1 cellular context compared by ENCODE assay signal in the genomic region with DNA sequence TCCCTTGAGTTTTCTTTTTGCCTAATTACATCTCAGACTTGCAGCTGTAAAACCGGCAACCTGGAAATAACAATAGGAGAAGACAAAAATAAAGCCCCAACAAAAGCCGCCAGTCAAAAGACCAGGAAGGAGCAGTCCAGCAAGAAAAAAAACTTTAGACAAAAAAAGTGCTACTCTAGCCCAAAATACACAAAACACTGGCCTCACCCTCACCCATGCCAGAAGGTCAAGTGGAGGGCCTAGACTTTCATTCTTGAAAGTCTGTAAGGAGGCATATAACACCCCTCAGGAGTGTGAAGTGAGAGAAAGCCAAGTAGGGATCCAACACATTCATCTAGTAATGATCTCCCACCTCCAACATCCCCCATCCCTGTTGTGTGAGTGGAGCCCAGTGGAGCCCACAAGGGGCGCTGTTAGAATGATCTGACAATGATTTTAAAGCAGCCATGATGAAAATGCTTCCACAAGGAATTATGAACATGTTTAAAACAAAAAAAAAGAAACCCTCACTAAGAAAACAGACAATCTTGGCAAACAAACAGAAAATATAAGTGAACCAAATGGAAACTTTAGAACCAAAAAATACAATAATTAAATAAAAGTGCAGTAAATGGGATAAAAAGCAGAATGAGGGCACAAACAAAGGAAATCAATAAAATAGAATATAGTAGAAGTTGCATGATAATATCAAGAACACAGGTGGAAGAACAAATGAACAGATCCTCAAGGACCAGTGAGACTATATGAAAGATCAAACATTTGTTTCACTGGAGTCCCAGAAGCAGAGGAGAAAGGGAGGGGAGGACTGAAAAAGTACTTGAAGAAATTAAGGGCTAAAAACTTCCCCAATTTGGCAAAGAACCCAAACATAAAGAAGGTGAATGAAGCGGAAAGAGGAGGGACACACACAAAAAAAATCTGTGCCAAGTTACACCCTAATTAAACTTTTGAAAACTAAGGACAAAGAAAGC.
TF ChIP-seq lines count a peak whose summit lies in the region.

No MANE protein-coding gene starts in this region.

TF ChIP-seq in endothelial cell of umbilical vein, 7 proteins besides CTCF, POLR2A, EP300 and RAD21:
- TF ChIP-seq MYC (IDR thresholded peaks at IDR 0.05; ENCODE audit: low read depth, low read length): no peak
- no peak for TF ChIP-seq EZH2 (IDR thresholded peaks at IDR 0.05; ENCODE audit: borderline replicate concordance, low read depth, low read length, severe bottlenecking)
- TF ChIP-seq JUN (IDR thresholded peaks at IDR 0.05; ENCODE audit: borderline replicate concordance, insufficient read depth, insufficient read length, low read depth): no peak
- no peak for TF ChIP-seq GATA2 (IDR thresholded peaks at IDR 0.05; ENCODE audit: insufficient read depth, insufficient read length, low read depth, low read length)
- TF ChIP-seq POLR2AphosphoS5 (IDR thresholded peaks at IDR 0.05; ENCODE audit: insufficient read depth, low read depth, low read length): no peak
- TF ChIP-seq FOS (IDR thresholded peaks at IDR 0.05; ENCODE audit: borderline replicate concordance, insufficient read depth, low read length): no peak
- TF ChIP-seq, protein P1, sequence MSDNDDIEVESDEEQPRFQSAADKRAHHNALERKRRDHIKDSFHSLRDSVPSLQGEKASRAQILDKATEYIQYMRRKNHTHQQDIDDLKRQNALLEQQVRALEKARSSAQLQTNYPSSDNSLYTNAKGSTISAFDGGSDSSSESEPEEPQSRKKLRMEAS (IDR thresholded peaks at IDR 0.05; ENCODE audit: insufficient read depth, insufficient read length): no peak
